In the genomic region with DNA sequence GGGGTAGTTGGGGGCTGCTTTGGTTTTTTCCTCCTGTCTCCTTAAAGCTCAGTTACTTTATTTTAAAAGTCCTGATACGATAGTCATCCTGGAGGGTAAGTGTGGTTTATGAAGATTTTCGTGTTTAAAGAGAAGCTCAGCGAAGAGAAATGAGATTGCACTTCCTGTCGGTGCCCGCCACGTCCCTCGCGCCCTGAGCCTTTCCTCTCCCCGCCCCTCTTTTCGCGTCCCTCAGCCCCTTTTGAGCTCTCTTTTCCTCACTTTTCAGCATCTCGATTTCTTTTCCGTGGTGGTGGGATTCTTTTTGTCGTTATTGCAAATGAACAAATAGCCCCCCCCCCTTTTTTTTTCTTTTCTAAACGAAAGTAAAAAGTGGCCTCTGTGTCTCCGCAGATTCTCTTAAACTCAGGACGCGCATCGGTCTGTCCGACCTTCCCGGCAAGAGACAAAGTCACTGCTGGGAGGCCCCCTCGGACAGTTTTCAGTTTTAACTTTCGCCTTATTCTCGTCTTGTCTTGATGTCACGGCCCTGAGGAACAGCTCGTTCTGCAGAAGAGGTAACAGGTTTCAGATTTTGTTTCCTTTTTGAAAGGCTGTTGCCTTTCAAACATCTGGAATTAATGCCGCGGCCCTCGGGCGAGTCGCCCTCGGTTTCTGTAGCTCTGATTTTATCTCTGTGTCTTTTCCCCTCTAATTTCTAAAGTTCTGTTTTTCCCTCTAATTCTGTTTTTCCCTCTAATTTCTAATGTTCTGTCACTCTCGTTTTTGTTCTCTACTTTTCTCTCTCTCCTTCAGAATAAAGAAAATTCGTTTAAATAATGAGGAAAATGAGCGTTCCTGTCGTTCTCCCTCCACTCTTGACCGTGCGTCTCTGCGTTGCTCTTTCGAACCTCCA, we compare ENCODE assay signal across 9 cellular contexts. TPM values are rescaled to one million over a fixed set of nuclear protein-coding genes. Genes with fewer than 3 reads are reported as not detected.
A peak's percentile ranks its signal among the peaks of the same experiment; 100 is the strongest.
DNase-seq lines count a peak whose midpoint lies in the region; ATAC-seq and TF ChIP-seq lines count a peak whose summit lies in the region.
"Had no signal": no experiment of that assay in that cellular context is flagged by ENCODE, and none has a peak within 500 bp of the region (broad histone marks: within the 10 kb centered on the region; RNA-seq: fewer than 3 reads in every experiment).

No MANE protein-coding gene starts in this region.

- H3K27ac ChIP-seq in GM23338 (ENCODE audit: low read depth) (no peak overlapping the region), prostate gland (no peak overlapping the region)
- H3K27ac ChIP-seq: cardiac muscle cell had no signal

- peaks cover 100% of the 10 kb centered on the region for H3K27me3 ChIP-seq in GM23338 (ENCODE audit: insufficient read depth)
- peaks cover 74% of the 10 kb centered on the region for H3K27me3 ChIP-seq in prostate gland (replicated peaks; ENCODE audit: insufficient read depth)

- H3K9me3 Mint-ChIP-seq in CD14-positive monocyte, result peaks cover 0 to 41% (median 24%) of the 10 kb centered on the region in 7 donors
- peaks cover 6% of the 10 kb centered on the region for H3K9me3 Mint-ChIP-seq in GM23338
- no peaks in the 10 kb centered on the region for H3K9me3 Mint-ChIP-seq in activated T-helper 2 cell treated with anti-CD3 and anti-CD28 coated beads, Interferon-gamma antibody, Interleukin-2, Interleukin-4, amounts not matched to agents 10 μg/mL and 5 μg/mL and 100 μg/mL, durations not matched to agents 14 hours and 24 hours and 36 hours
- H3K9me3 Mint-ChIP-seq in naive thymus-derived CD8-positive, alpha-beta T cell, result peaks cover 0 to 3% (median 0%) of the 10 kb centered on the region in 9 donors

- H3F3A ChIP-seq in GM23338 (replicated peaks; ENCODE audit: low read depth), result peaks cover 17% of the 10 kb centered on the region; the same call in 1 of the 2 replicates

- POLR2A ChIA-PET in naive thymus-derived CD8-positive, alpha-beta T cell (lab: Charles Lee), result no interaction called here

- no peak for TF ChIP-seq POLR2A in prostate gland (IDR thresholded peaks at IDR 0.05)

- no peak overlapping the region for H2AFZ ChIP-seq in GM23338

- H3K36me3 ChIP-seq in GM23338 (ENCODE audit: insufficient read depth) (no peaks in the 10 kb centered on the region; the same call in 1 of the 2 replicates), prostate gland (no peaks in the 10 kb centered on the region)
- H3K36me3 ChIP-seq: cardiac muscle cell had no signal

- no peak for TF ChIP-seq CTCF in CD14-positive monocyte (IDR thresholded peaks at IDR 0.05)
- no peak for TF ChIP-seq CTCF in GM23338 (conservative IDR thresholded peaks at IDR 0.05; ENCODE audit: low read depth in 2 of 2)
- no peak for TF ChIP-seq CTCF in prostate gland (IDR thresholded peaks at IDR 0.05)

- H3K27me3 Mint-ChIP-seq in CD14-positive monocyte (ENCODE audit: low read depth in 3 of 3) (peaks cover 94 to 97% (median 96%) of the 10 kb centered on the region in 3 donors), GM23338 (ENCODE audit: insufficient read depth, low read depth, poor library complexity) (peaks cover 99% of the 10 kb centered on the region)
- peaks cover 81% of the 10 kb centered on the region for H3K27me3 Mint-ChIP-seq in activated T-helper 2 cell treated with anti-CD3 and anti-CD28 coated beads, Interferon-gamma antibody, Interleukin-2, Interleukin-4, amounts not matched to agents 10 μg/mL and 5 μg/mL and 100 μg/mL, durations not matched to agents 14 hours and 24 hours and 36 hours (ENCODE audit: low read depth)
- peaks cover 46 to 95% (median 79%) of the 10 kb centered on the region in 5 donors for H3K27me3 Mint-ChIP-seq in naive thymus-derived CD8-positive, alpha-beta T cell

- H3K4me3 ChIP-seq in GM23338 (peak overlapping the region; percentile 75), prostate gland (no peak overlapping the region)

- H3K4me1 ChIP-seq in GM23338 (ENCODE audit: insufficient read depth), result peaks cover 37% of the 10 kb centered on the region
- no peaks in the 10 kb centered on the region for H3K4me1 ChIP-seq in prostate gland (replicated peaks)

- ATAC-seq in GM23338, result no peak
- no peak for ATAC-seq in naive thymus-derived CD8-positive, alpha-beta T cell
- no peak for ATAC-seq in GM19035 (IDR thresholded peaks at IDR 0.05; ENCODE audit: unreplicated experiment)
- no peak for ATAC-seq in HG03520 (IDR thresholded peaks at IDR 0.05; ENCODE audit: unreplicated experiment)

- no peaks in the 10 kb centered on the region for H3K79me2 ChIP-seq in GM23338 (replicated peaks; ENCODE audit: insufficient read depth)

- H3K36me3 Mint-ChIP-seq in CD14-positive monocyte (peaks cover 4 to 7% of the 10 kb centered on the region in 2 donors), GM23338 (ENCODE audit: low read depth) (peaks cover 4% of the 10 kb centered on the region; the same call in 2 of the 3 replicates)
- no peaks in the 10 kb centered on the region for H3K36me3 Mint-ChIP-seq in activated T-helper 2 cell treated with anti-CD3 and anti-CD28 coated beads, Interferon-gamma antibody, Interleukin-2, Interleukin-4, amounts not matched to agents 10 μg/mL and 5 μg/mL and 100 μg/mL, durations not matched to agents 14 hours and 24 hours and 36 hours (ENCODE audit: low read depth)
- peaks cover 0 to 8% (median 0%) of the 10 kb centered on the region in 3 donors for H3K36me3 Mint-ChIP-seq in naive thymus-derived CD8-positive, alpha-beta T cell

- 9% methylated on average over 40 of the region's 40 CpGs for WGBS in prostate gland

- intact Hi-C loops in CD14-positive monocyte (cut with micrococcal nuclease) (no loop called here), prostate gland (cut with DNase I) (no loop called here)
- intact Hi-C loops in activated T-helper 2 cell treated with anti-CD3 and anti-CD28 coated beads, Interferon-gamma antibody, Interleukin-2, Interleukin-4, amounts not matched to agents 10 μg/mL and 5 μg/mL and 100 μg/mL, durations not matched to agents 14 hours and 24 hours and 36 hours (cut with micrococcal nuclease), result loop anchor here (5.0 kb wide), 1 partner anchor 183 kb away; no protein-coding TSS in a partner anchor

- H3K4me1 Mint-ChIP-seq in CD14-positive monocyte, result peaks cover 54% of the 10 kb centered on the region
- H3K4me1 Mint-ChIP-seq in GM23338, result peaks cover 62% of the 10 kb centered on the region
- H3K4me1 Mint-ChIP-seq in activated T-helper 2 cell treated with anti-CD3 and anti-CD28 coated beads, Interferon-gamma antibody, Interleukin-2, Interleukin-4, amounts not matched to agents 10 μg/mL and 5 μg/mL and 100 μg/mL, durations not matched to agents 14 hours and 24 hours and 36 hours (ENCODE audit: low read depth), result peaks cover 26% of the 10 kb centered on the region
- H3K4me1 Mint-ChIP-seq in naive thymus-derived CD8-positive, alpha-beta T cell, result peaks cover 39 to 68% (median 58%) of the 10 kb centered on the region in 4 donors

- no peaks in the 10 kb centered on the region for H3K9me3 ChIP-seq in prostate gland

- DNase-seq in CD14-positive monocyte (ENCODE audit: low spot score) (no peak), GM23338 (ENCODE audit: low spot score) (peak; percentile 52), amniotic stem cell (lab: John Stamatoyannopoulos, UW) (no peak), prostate gland (ENCODE audit: low spot score) (no peak)
- DNase-seq in activated T-helper 2 cell treated with anti-CD3 and anti-CD28 coated beads, Interferon-gamma antibody, Interleukin-2, Interleukin-4, amounts not matched to agents 10 μg/mL and 5 μg/mL and 100 μg/mL, durations not matched to agents 14 hours and 24 hours and 36 hours (ENCODE audit: low spot score), result no peak
- no peak for DNase-seq in naive thymus-derived CD8-positive, alpha-beta T cell

- peaks cover 42% of the 10 kb centered on the region for H4K20me1 ChIP-seq in GM23338 (replicated peaks; ENCODE audit: insufficient read depth)

- H3K4me2 ChIP-seq in GM23338, result peak overlapping the region; percentile 93

- no peaks in the 10 kb centered on the region for H3K9me2 ChIP-seq in GM23338 (ENCODE audit: insufficient read depth)

- peak overlapping the region in 1 of 7 donors; percentile 57 for H3K27ac Mint-ChIP-seq in CD14-positive monocyte
- no peak overlapping the region for H3K27ac Mint-ChIP-seq in GM23338
- no peak overlapping the region for H3K27ac Mint-ChIP-seq in activated T-helper 2 cell treated with anti-CD3 and anti-CD28 coated beads, Interferon-gamma antibody, Interleukin-2, Interleukin-4, amounts not matched to agents 10 μg/mL and 5 μg/mL and 100 μg/mL, durations not matched to agents 14 hours and 24 hours and 36 hours
- peak overlapping the region in 2 of 10 donors; percentile 62 to 68 for H3K27ac Mint-ChIP-seq in naive thymus-derived CD8-positive, alpha-beta T cell

- H3K4me3 Mint-ChIP-seq in CD14-positive monocyte (peak overlapping the region; percentile 86 to 96), GM23338 (peak overlapping the region; percentile 76)
- peak overlapping the region; percentile 68 for H3K4me3 Mint-ChIP-seq in activated T-helper 2 cell treated with anti-CD3 and anti-CD28 coated beads, Interferon-gamma antibody, Interleukin-2, Interleukin-4, amounts not matched to agents 10 μg/mL and 5 μg/mL and 100 μg/mL, durations not matched to agents 14 hours and 24 hours and 36 hours (ENCODE audit: low read depth)
- peak overlapping the region; percentile 75 to 95 (median 86) for H3K4me3 Mint-ChIP-seq in naive thymus-derived CD8-positive, alpha-beta T cell

TF ChIP-seq in GM23338, 12 proteins besides CTCF, POLR2A, EP300 and RAD21:
- TF ChIP-seq EZH2 (IDR thresholded peaks at IDR 0.05; ENCODE audit: low read depth, unreplicated experiment) (peak; percentile 99), STAT1 (IDR thresholded peaks at IDR 0.05; ENCODE audit: unreplicated experiment) (no peak), EZH2phosphoT487 (IDR thresholded peaks at IDR 0.05; ENCODE audit: unreplicated experiment) (peak; percentile 55)
TF ChIP-seq in GM23338: peak in this region for 2.

RNA-seq across cellular contexts. Expression of gene DMRTA2, which starts 1.0 kb away (rescaled TPM):
- polyA plus RNA-seq in CD14-positive monocyte, result not detected
- total RNA-seq in GM23338 (2014; rRNA removed; shearing (Covaris generic)), result 0.07 TPM in 1 of 2 replicates, not detected in the other
- polyA plus RNA-seq in GM23338 (2016; fragmentation: Nextera tagmentation; extraction: Ambion mirVana), result not detected in 2 replicates
- total RNA-seq in activated T-helper 2 cell treated with anti-CD3 and anti-CD28 coated beads, Interferon-gamma antibody, Interleukin-2, Interleukin-4, amounts not matched to agents 10 μg/mL and 5 μg/mL and 100 μg/mL, durations not matched to agents 14 hours and 24 hours and 36 hours, result not detected in 2 replicates
- not detected for total RNA-seq in naive thymus-derived CD8-positive, alpha-beta T cell
- not detected for polyA plus RNA-seq in naive thymus-derived CD8-positive, alpha-beta T cell
- total RNA-seq in prostate gland, result 1 to 10 TPM in 1 of 2 donors, not detected in 1; 1.1 TPM
- polyA plus RNA-seq: cardiac muscle cell had no signal
